In the genomic region with DNA sequence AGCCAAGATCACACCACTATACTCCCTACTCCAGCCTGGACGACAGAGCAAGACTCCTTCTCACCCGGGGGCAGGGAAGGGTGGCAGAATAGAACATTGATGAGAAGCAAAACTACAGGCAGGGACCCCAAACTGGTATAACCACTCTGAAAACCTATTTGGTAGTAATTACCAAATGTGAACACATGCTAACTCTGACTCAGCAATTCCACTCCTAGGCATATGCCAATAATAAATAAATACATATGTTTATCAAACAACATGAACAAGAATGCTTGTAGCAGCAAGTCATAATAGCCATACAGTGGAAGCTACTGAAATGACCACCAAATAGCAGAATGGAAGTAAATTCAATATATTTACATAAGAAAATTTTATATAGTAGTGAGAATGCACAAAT, we compare ENCODE assay signal across 34 cellular contexts. TPM values are rescaled to one million over a fixed set of nuclear protein-coding genes. Genes with fewer than 3 reads are reported as not detected.
"Had no signal": no experiment of that assay in that cellular context is flagged by ENCODE, and none has a peak within 500 bp of the region (broad histone marks: within the 10 kb centered on the region; RNA-seq: fewer than 3 reads in every experiment).

No MANE protein-coding gene starts in this region.

- H3K9me3 Mint-ChIP-seq: activated B cell treated with CpG ODN at 0.5 μM for 24 hours; activated CD8-positive, alpha-beta T cell treated with anti-CD3 and anti-CD28 coated beads for 36 hours; activated naive CD4-positive, alpha-beta T cell treated with anti-CD3 and anti-CD28 coated beads, Interleukin-2, amount 10 ng/mL, durations not matched to agents 7 days and 5 days; activated naive CD4-positive, alpha-beta T cell treated with anti-CD3 and anti-CD28 coated beads, Interleukin-2, amount 50 U/mL, for 72 hours; activated T-cell treated with anti-CD3 and anti-CD28 coated beads, Interleukin-2, amount 50 U/mL, for 72 hours; T-cell; T-helper 1 cell treated with Interleukin-12 subunit alpha and Interleukin-12 subunit beta and Interleukin-4 antibody, amounts not matched to agents 30 μg/mL and 1 μg/mL, for 36 hours; T-helper 2 cell treated with Interferon-gamma antibody and Interleukin-4, amounts not matched to agents 5 μg/mL and 100 μg/mL, for 36 hours had no signal

- H3K4me1 ChIP-seq: adrenal gland, body of pancreas, colonic mucosa, esophagus muscularis mucosa, gastroesophageal sphincter had no signal

- H3K4me1 Mint-ChIP-seq: activated B cell treated with CpG ODN at 0.5 μM for 24 hours; activated naive CD4-positive, alpha-beta T cell treated with anti-CD3 and anti-CD28 coated beads, Interleukin-2, amount 10 ng/mL, durations not matched to agents 7 days and 5 days; T-cell had no signal

- DNase-seq: activated B cell treated with CpG ODN at 0.5 μM for 24 hours; activated CD4-positive, alpha-beta T cell treated with anti-CD3 and anti-CD28 coated beads for 48 hours; activated CD4-positive, alpha-beta T cell treated with anti-CD3 and anti-CD28 coated beads, Interleukin-2, amount 50 U/mL, for 1 hour; activated CD4-positive, alpha-beta T cell treated with anti-CD3 and anti-CD28 coated beads, Interleukin-2, amount 50 U/mL, for 48 hours; activated CD8-positive, alpha-beta memory T cell treated with anti-CD3 and anti-CD28 coated beads for 24 hours; activated CD8-positive, alpha-beta T cell treated with anti-CD3 and anti-CD28 coated beads for 36 hours; activated gamma-delta T cell; activated naive CD4-positive, alpha-beta T cell; activated naive CD4-positive, alpha-beta T cell treated with anti-CD3 and anti-CD28 coated beads, Interleukin-2, amount 10 ng/mL, durations not matched to agents 7 days and 5 days; activated T-cell treated with anti-CD3 and anti-CD28 coated beads, Interleukin-2, amount 50 U/mL, for 72 hours; adrenal gland; amygdala; aorta; body of pancreas; caudate nucleus; cerebellar nuclear complex; colonic mucosa; effector CD8-positive, alpha-beta T cell; foreskin melanocyte; heart right ventricle; SW 1271; T-cell; T1000; WERI-Rb-1 had no signal

- H3K9me3 ChIP-seq: adrenal gland, body of pancreas, colonic mucosa, esophagus muscularis mucosa, gastroesophageal sphincter, heart right ventricle had no signal

- H3K4me3 Mint-ChIP-seq: activated B cell treated with CpG ODN at 0.5 μM for 24 hours; activated CD8-positive, alpha-beta T cell treated with anti-CD3 and anti-CD28 coated beads for 36 hours; activated naive CD4-positive, alpha-beta T cell treated with anti-CD3 and anti-CD28 coated beads, Interleukin-2, amount 10 ng/mL, durations not matched to agents 7 days and 5 days; activated T-cell treated with anti-CD3 and anti-CD28 coated beads, Interleukin-2, amount 50 U/mL, for 72 hours; T-cell; T-helper 1 cell treated with Interleukin-12 subunit alpha and Interleukin-12 subunit beta and Interleukin-4 antibody, amounts not matched to agents 30 μg/mL and 1 μg/mL, for 36 hours; T-helper 2 cell treated with Interferon-gamma antibody and Interleukin-4, amounts not matched to agents 5 μg/mL and 100 μg/mL, for 36 hours had no signal

- H3K27ac Mint-ChIP-seq: activated B cell treated with CpG ODN at 0.5 μM for 24 hours; activated T-cell treated with anti-CD3 and anti-CD28 coated beads, Interleukin-2, amount 50 U/mL, for 72 hours had no signal

- H3K4me3 ChIP-seq: adrenal gland, body of pancreas, colonic mucosa, esophagus muscularis mucosa, gastroesophageal sphincter, heart right ventricle had no signal

- H3K27me3 Mint-ChIP-seq: activated B cell treated with CpG ODN at 0.5 μM for 24 hours; activated CD8-positive, alpha-beta T cell treated with anti-CD3 and anti-CD28 coated beads for 36 hours; activated naive CD4-positive, alpha-beta T cell treated with anti-CD3 and anti-CD28 coated beads, Interleukin-2, amount 10 ng/mL, durations not matched to agents 7 days and 5 days; T-cell had no signal

- ATAC-seq: activated CD4-positive, CD25-positive, alpha-beta regulatory T cell treated with anti-CD3 and anti-CD28 coated beads, Interleukin-2, amount 50 U/mL, for 24 hours; activated CD8-positive, alpha-beta T cell treated with anti-CD3 and anti-CD28 coated beads for 36 hours; activated naive CD4-positive, alpha-beta T cell treated with anti-CD3 and anti-CD28 coated beads, Interleukin-2, amount 50 U/mL, for 72 hours; activated T-cell treated with anti-CD3 and anti-CD28 coated beads, Interleukin-2, amount 50 U/mL, for 72 hours; body of pancreas; gastroesophageal sphincter; T-cell had no signal

- H3K27me3 ChIP-seq: adrenal gland, body of pancreas, colonic mucosa, esophagus muscularis mucosa, gastroesophageal sphincter, heart right ventricle had no signal

- H3K27ac ChIP-seq: adrenal gland, body of pancreas, colonic mucosa, esophagus muscularis mucosa, gastroesophageal sphincter, heart right ventricle, WERI-Rb-1 had no signal

RNA-seq across cellular contexts. Expression of gene USP50, which starts 31.0 kb away (rescaled TPM):
- total RNA-seq: activated CD8-positive, alpha-beta T cell treated with anti-CD3 and anti-CD28 coated beads for 36 hours; activated naive CD4-positive, alpha-beta T cell treated with anti-CD3 and anti-CD28 coated beads, Interleukin-2, amount 50 U/mL, for 72 hours; activated T-cell treated with anti-CD3 and anti-CD28 coated beads, Interleukin-2, amount 50 U/mL, for 72 hours; body of pancreas; colonic mucosa; dermis microvascular lymphatic vessel endothelial cell; epithelial cell of proximal tubule; esophagus muscularis mucosa; fibroblast of villous mesenchyme; glomerular endothelial cell had no signal
- polyA plus RNA-seq: adrenal gland, aorta, heart right ventricle had no signal
